Comparison of ENCODE assay signal across 17 cellular contexts in the genomic region with DNA sequence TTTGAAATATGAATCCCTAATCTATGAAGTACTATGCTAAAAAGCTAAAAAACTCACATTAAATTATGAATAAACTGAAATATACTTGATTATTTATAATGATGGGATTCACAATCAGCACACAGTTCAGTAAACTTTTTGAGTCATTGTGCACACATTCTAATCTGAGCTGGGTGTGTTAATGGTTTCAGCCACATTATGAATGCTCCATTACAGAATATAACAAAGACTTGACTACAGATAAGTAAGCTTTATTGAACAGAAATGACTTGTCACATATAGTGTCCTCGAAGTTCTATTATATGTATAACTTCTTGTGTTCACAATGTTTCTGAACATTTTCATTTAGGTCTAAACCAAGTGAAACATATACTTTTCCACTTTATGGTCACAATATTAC.
A peak's percentile ranks its signal among the peaks of the same experiment; 100 is the strongest.
DNase-seq lines count a peak whose midpoint lies in the region; FAIRE-seq and TF ChIP-seq lines count a peak whose summit lies in the region.
"Had no signal": no experiment of that assay in that cellular context is flagged by ENCODE, and none has a peak within 500 bp of the region (broad histone marks: within the 10 kb centered on the region; RNA-seq: fewer than 3 reads in every experiment).

No MANE protein-coding gene starts in this region.

- FAIRE-seq in D721Med (lab: Jason Lieb, UNC) (peak; percentile 46), TTC549 (lab: Jason Lieb, UNC) (peak; percentile 13), small intestine (lab: Jason Lieb, UNC) (peak; percentile 15)

- H3K36me3 Mint-ChIP-seq in activated T-helper 2 cell treated with anti-CD3 and anti-CD28 coated beads, Interferon-gamma antibody, Interleukin-2, Interleukin-4, amounts not matched to agents 10 μg/mL and 5 μg/mL and 100 μg/mL, durations not matched to agents 14 hours and 24 hours and 36 hours (ENCODE audit: low read depth) = no peaks in the 10 kb centered on the region
- H3K36me3 Mint-ChIP-seq: CD14-positive monocyte; CD4-positive, alpha-beta memory T cell had no signal

- no peak for DNase-seq in D721Med (ENCODE audit: insufficient read length, low spot score)
- peak; percentile 12 for DNase-seq in NCI-H446 treated with DMSO at 0.1 percent for 48 hours (lab: John Stamatoyannopoulos, UW)
- DNase-seq in small intestine = peak; percentile 5
- no peak for DNase-seq in stimulated activated CD4-positive, alpha-beta T cell treated with anti-CD3 and anti-CD28 coated beads, Interleukin-1b, Interleukin-23, amount 100 ng/mL, for 48 hours
- no peak for DNase-seq in activated T-helper 2 cell treated with anti-CD3 and anti-CD28 coated beads, Interferon-gamma antibody, Interleukin-2, Interleukin-4, amounts not matched to agents 10 μg/mL and 5 μg/mL and 100 μg/mL, durations not matched to agents 14 hours and 24 hours and 36 hours (ENCODE audit: low spot score)
- no peak for DNase-seq in vagina (ENCODE audit: extremely low spot score in 2 of 2)
- DNase-seq: 8988T; CD4-positive, alpha-beta memory T cell; DMS79 treated with DMSO at 0.1 percent for 48 hours; GF-D8; GOT3; H7; HFFc6 had no signal

- H3K27me3 ChIP-seq in small intestine (ENCODE audit: control insufficient read depth in 2 of 2, insufficient read depth in 2 of 2, low read length in 2 of 2) (no peaks in the 10 kb centered on the region), vagina (no peaks in the 10 kb centered on the region)
- H3K27me3 ChIP-seq: BLaER1 had no signal

- H3K4me1 ChIP-seq in small intestine (ENCODE audit: control insufficient read depth in 2 of 2, insufficient read depth in 1 of 2, low read depth in 1 of 2, low read length in 1 of 2) (no peaks in the 10 kb centered on the region), vagina (no peaks in the 10 kb centered on the region)
- H3K4me1 ChIP-seq: BLaER1 had no signal

- H3K9me3 Mint-ChIP-seq in activated T-helper 2 cell treated with anti-CD3 and anti-CD28 coated beads, Interferon-gamma antibody, Interleukin-2, Interleukin-4, amounts not matched to agents 10 μg/mL and 5 μg/mL and 100 μg/mL, durations not matched to agents 14 hours and 24 hours and 36 hours = peaks cover 4% of the 10 kb centered on the region
- H3K9me3 Mint-ChIP-seq: CD14-positive monocyte had no signal

- no peak for TF ChIP-seq CTCF in D721Med (IDR thresholded peaks at IDR 0.05; ENCODE audit: insufficient read depth, missing control alignments)
- TF ChIP-seq CTCF in vagina (IDR thresholded peaks at IDR 0.05) = no peak

- H3K27me3 Mint-ChIP-seq in activated T-helper 2 cell treated with anti-CD3 and anti-CD28 coated beads, Interferon-gamma antibody, Interleukin-2, Interleukin-4, amounts not matched to agents 10 μg/mL and 5 μg/mL and 100 μg/mL, durations not matched to agents 14 hours and 24 hours and 36 hours (ENCODE audit: low read depth) = no peaks in the 10 kb centered on the region
- H3K27me3 Mint-ChIP-seq: CD4-positive, alpha-beta memory T cell had no signal

- no peaks in the 10 kb centered on the region for H3K9me3 ChIP-seq in small intestine (ENCODE audit: control insufficient read depth, low read depth)
- no peaks in the 10 kb centered on the region for H3K9me3 ChIP-seq in vagina
- H3K9me3 ChIP-seq: BLaER1 had no signal

- H3K27ac ChIP-seq in small intestine (ENCODE audit: low read depth in 1 of 2, low read length in 1 of 2) (no peak overlapping the region), vagina (no peak overlapping the region)
- H3K27ac ChIP-seq: BLaER1, HL-60 had no signal

- H3K4me3 Mint-ChIP-seq in activated T-helper 2 cell treated with anti-CD3 and anti-CD28 coated beads, Interferon-gamma antibody, Interleukin-2, Interleukin-4, amounts not matched to agents 10 μg/mL and 5 μg/mL and 100 μg/mL, durations not matched to agents 14 hours and 24 hours and 36 hours (ENCODE audit: low read depth) = no peak overlapping the region
- H3K4me3 Mint-ChIP-seq: CD14-positive monocyte; CD4-positive, alpha-beta memory T cell; HFFc6 had no signal

- no peaks in the 10 kb centered on the region for H3K4me1 Mint-ChIP-seq in activated T-helper 2 cell treated with anti-CD3 and anti-CD28 coated beads, Interferon-gamma antibody, Interleukin-2, Interleukin-4, amounts not matched to agents 10 μg/mL and 5 μg/mL and 100 μg/mL, durations not matched to agents 14 hours and 24 hours and 36 hours (ENCODE audit: low read depth)
- H3K4me1 Mint-ChIP-seq: CD14-positive monocyte; CD4-positive, alpha-beta memory T cell had no signal

- 6 to 53% (median 24%) methylated on average over 1 of the region's 1 CpG for WGBS in small intestine, 3 donors

- no peaks in the 10 kb centered on the region for H3K36me3 ChIP-seq in small intestine (ENCODE audit: control insufficient read depth in 2 of 2, insufficient read depth in 2 of 2, low read length in 2 of 2)
- no peaks in the 10 kb centered on the region for H3K36me3 ChIP-seq in vagina
- H3K36me3 ChIP-seq: BLaER1 had no signal

- H3K27ac Mint-ChIP-seq in activated T-helper 2 cell treated with anti-CD3 and anti-CD28 coated beads, Interferon-gamma antibody, Interleukin-2, Interleukin-4, amounts not matched to agents 10 μg/mL and 5 μg/mL and 100 μg/mL, durations not matched to agents 14 hours and 24 hours and 36 hours = no peak overlapping the region
- H3K27ac Mint-ChIP-seq: CD14-positive monocyte; CD4-positive, alpha-beta memory T cell; HFFc6 had no signal

- intact Hi-C loops in activated T-helper 2 cell treated with anti-CD3 and anti-CD28 coated beads, Interferon-gamma antibody, Interleukin-2, Interleukin-4, amounts not matched to agents 10 μg/mL and 5 μg/mL and 100 μg/mL, durations not matched to agents 14 hours and 24 hours and 36 hours (cut with micrococcal nuclease) = no loop called here
- intact Hi-C loops in vagina (cut with DNase I) = no loop called here

- no peak overlapping the region for H3K4me3 ChIP-seq in small intestine (ENCODE audit: low read depth in 1 of 2, low read length in 2 of 2)
- H3K4me3 ChIP-seq in vagina = no peak overlapping the region
- H3K4me3 ChIP-seq: BLaER1 had no signal

- no peak for TF ChIP-seq POLR2A in vagina (IDR thresholded peaks at IDR 0.05)

Comparison
In these comparisons a context has a peak if more than half of its experiments do, and no peak if none do; other contexts are left out.
1. DNase-seq: peak in NCI-H446 treated with DMSO at 0.1 percent for 48 hours (single experiment) and small intestine (single experiment); none in D721Med (single experiment), stimulated activated CD4-positive, alpha-beta T cell treated with anti-CD3 and anti-CD28 coated beads, Interleukin-1b, Interleukin-23, amount 100 ng/mL, for 48 hours (single experiment), activated T-helper 2 cell treated with anti-CD3 and anti-CD28 coated beads, Interferon-gamma antibody, Interleukin-2, Interleukin-4, amounts not matched to agents 10 μg/mL and 5 μg/mL and 100 μg/mL, durations not matched to agents 14 hours and 24 hours and 36 hours (single experiment) and vagina (0 of 2).